In the genomic region with DNA sequence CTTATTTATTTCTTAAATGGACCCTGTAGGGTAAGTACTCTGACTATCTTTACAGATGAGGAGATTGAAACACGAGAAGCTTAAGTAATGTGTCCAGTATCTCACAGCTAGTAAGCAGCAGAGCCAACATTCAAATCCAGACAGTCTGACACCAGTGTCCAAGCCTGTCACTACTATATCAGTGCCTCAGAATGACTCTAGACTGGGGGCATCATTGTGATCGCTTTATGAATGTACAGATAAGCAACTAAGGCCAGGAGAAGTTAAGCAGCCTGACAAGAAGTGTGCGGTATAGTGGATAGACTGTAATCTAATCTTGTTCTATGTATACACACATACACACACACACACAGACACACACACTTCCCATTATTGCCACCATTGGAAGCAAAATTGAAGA, we compare ENCODE assay signal across 25 cellular contexts.
"Had no signal": no experiment of that assay in that cellular context is flagged by ENCODE, and none has a peak within 500 bp of the region (broad histone marks: within the 10 kb centered on the region; RNA-seq: fewer than 3 reads in every experiment).

No MANE protein-coding gene starts in this region.

- H3K27ac Mint-ChIP-seq: natural killer cell; nephron; stimulated activated effector memory CD8-positive, alpha-beta T cell treated with anti-CD3 and anti-CD28 coated beads, Interleukin-12 subunit alpha, Interleukin-12 subunit beta, amount 100 ng/mL, for 72 hours; stimulated activated naive B cell treated with anti-CD40 and anti-IgM and Interleukin-4, amounts not matched to agents 10 μg/mL and 1 μg/mL and 100 μg/mL, for 72 hours; stimulated activated naive CD8-positive, alpha-beta T cell treated with anti-CD3 and anti-CD28 coated beads, Interleukin-15, Interleukin-2, amounts not matched to agents 100 ng/mL and 50 ng/mL, for 24 hours had no signal

- H3K9me3 Mint-ChIP-seq: natural killer cell; nephron; stimulated activated effector memory CD8-positive, alpha-beta T cell treated with anti-CD3 and anti-CD28 coated beads, Interleukin-12 subunit alpha, Interleukin-12 subunit beta, amount 100 ng/mL, for 72 hours; stimulated activated naive B cell treated with anti-CD40 and anti-IgM and Interleukin-4, amounts not matched to agents 10 μg/mL and 1 μg/mL and 100 μg/mL, for 72 hours; stimulated activated naive CD8-positive, alpha-beta T cell treated with anti-CD3 and anti-CD28 coated beads, Interleukin-15, Interleukin-2, amounts not matched to agents 100 ng/mL and 50 ng/mL, for 24 hours had no signal

- H3K27ac ChIP-seq: neutrophil, pancreas, psoas muscle, right lobe of liver, sigmoid colon, stomach, thoracic aorta, thyroid gland, tibial nerve, upper lobe of left lung, vagina had no signal

- H3K4me1 Mint-ChIP-seq: natural killer cell; stimulated activated effector memory CD8-positive, alpha-beta T cell treated with anti-CD3 and anti-CD28 coated beads, Interleukin-12 subunit alpha, Interleukin-12 subunit beta, amount 100 ng/mL, for 72 hours; stimulated activated naive B cell treated with anti-CD40 and anti-IgM and Interleukin-4, amounts not matched to agents 10 μg/mL and 1 μg/mL and 100 μg/mL, for 72 hours had no signal

- H3K4me3 Mint-ChIP-seq: natural killer cell; nephron; stimulated activated effector memory CD8-positive, alpha-beta T cell treated with anti-CD3 and anti-CD28 coated beads, Interleukin-12 subunit alpha, Interleukin-12 subunit beta, amount 100 ng/mL, for 72 hours; stimulated activated naive B cell treated with anti-CD40 and anti-IgM and Interleukin-4, amounts not matched to agents 10 μg/mL and 1 μg/mL and 100 μg/mL, for 72 hours; stimulated activated naive CD8-positive, alpha-beta T cell treated with anti-CD3 and anti-CD28 coated beads, Interleukin-15, Interleukin-2, amounts not matched to agents 100 ng/mL and 50 ng/mL, for 24 hours had no signal

- H3K27me3 ChIP-seq: neutrophil, pancreas, right lobe of liver, sigmoid colon, stomach, thyroid gland, tibial nerve, upper lobe of left lung, vagina had no signal

- H3K36me3 Mint-ChIP-seq: natural killer cell; stimulated activated effector memory CD8-positive, alpha-beta T cell treated with anti-CD3 and anti-CD28 coated beads, Interleukin-12 subunit alpha, Interleukin-12 subunit beta, amount 100 ng/mL, for 72 hours; stimulated activated naive B cell treated with anti-CD40 and anti-IgM and Interleukin-4, amounts not matched to agents 10 μg/mL and 1 μg/mL and 100 μg/mL, for 72 hours had no signal

- H3K36me3 ChIP-seq: neutrophil, pancreas, right lobe of liver, sigmoid colon, stomach, thoracic aorta, thyroid gland, tibial nerve, upper lobe of left lung, vagina had no signal

- DNase-seq: natural killer cell; nucleus accumbens; pancreas; psoas muscle; right cardiac atrium; right lobe of liver; sigmoid colon; small intestine; stimulated activated CD4-positive, alpha-beta T cell treated with anti-CD3 and anti-CD28 coated beads, Interleukin-15, amount 100 ng/mL, for 24 hours; stimulated activated CD4-positive, alpha-beta T cell treated with anti-CD3 and anti-CD28 coated beads, Interleukin-2, amount 100 ng/mL, for 24 hours; stimulated activated CD4-positive, alpha-beta T cell treated with anti-CD3 and anti-CD28 coated beads, Interleukin-2, amount 100 ng/mL, for 48 hours; stimulated activated CD4-positive, alpha-beta T cell treated with anti-CD3 and anti-CD28 coated beads, Interleukin-4, amount 100 ng/mL, for 24 hours; stimulated activated naive B cell treated with anti-CD40 and anti-IgM and Interleukin-4, amounts not matched to agents 10 μg/mL and 1 μg/mL and 100 μg/mL, for 72 hours; stimulated activated naive CD4-positive, alpha-beta T cell treated with Interleukin-2 at 50 U/mL for 16 hours; stomach; thyroid gland; trophoblast cell; upper lobe of left lung had no signal

- H3K4me1 ChIP-seq: pancreas, psoas muscle, right lobe of liver, stomach, thyroid gland, tibial nerve, upper lobe of left lung, vagina had no signal

- H3K4me3 ChIP-seq: pancreas, psoas muscle, right lobe of liver, sigmoid colon, stomach, thoracic aorta, thyroid gland, tibial nerve, upper lobe of left lung, vagina had no signal

- H3K9me3 ChIP-seq: neutrophil, pancreas, psoas muscle, right lobe of liver, stomach, thoracic aorta, thyroid gland, tibial nerve, upper lobe of left lung, vagina had no signal
